Comparison of ENCODE assay signal across 7 cellular contexts in genomic region chr2:39435974-39436591, GRCh38. TPM values are rescaled to one million over a fixed set of nuclear protein-coding genes. Genes with fewer than 3 reads are reported as not detected.
DNase-seq lines count a peak whose midpoint lies in the region; TF ChIP-seq lines count a peak whose summit lies in the region.

No MANE protein-coding gene starts in this region.

- in situ Hi-C loops in GM13977 (cut with MboI; ENCODE audit: low pct_unique_long_range_greater_than_20kb, low sequenced_read_pairs, unreplicated experiment): no loop called here

- DNase-seq in GM13977 (ENCODE audit: low spot score) (peak; percentile 45), adipocyte (ENCODE audit: low read depth) (peak; percentile 71), right atrium auricular region (ENCODE audit: low spot score) (peak; percentile 59), renal cortical epithelial cell (ENCODE audit: low read depth) (peak; percentile 63), COLO668 (lab: John Stamatoyannopoulos, UW; ENCODE audit: unreplicated experiment) (no peak), COLO829 (ENCODE audit: low spot score) (no peak)

- H3K27ac ChIP-seq in HUES48 (ENCODE audit: low read depth, low read length) (peak overlapping the region; percentile 91), right atrium auricular region (peak overlapping the region; percentile 98)

- H3K9me3 ChIP-seq in HUES48 (ENCODE audit: control insufficient read depth, insufficient read depth, low read length) (no peaks in the 10 kb centered on the region), adipocyte (ENCODE audit: control insufficient read depth, low read length) (no peaks in the 10 kb centered on the region), right atrium auricular region (no peaks in the 10 kb centered on the region)

- peaks cover 63% of the 10 kb centered on the region for H3K4me1 ChIP-seq in HUES48 (ENCODE audit: control insufficient read depth, insufficient read depth, low read length)
- H3K4me1 ChIP-seq in adipocyte (ENCODE audit: control insufficient read depth, insufficient read depth, low read length): peaks cover 69% of the 10 kb centered on the region
- peaks cover 0 to 62% of the 10 kb centered on the region in 2 donors for H3K4me1 ChIP-seq in right atrium auricular region

- H3K4me3 ChIP-seq in HUES48 (ENCODE audit: low read depth, low read length) (peak overlapping the region; percentile 92), adipocyte (ENCODE audit: low read length) (peak overlapping the region; percentile 99), right atrium auricular region (peak overlapping the region; percentile 80 to 96)

- H3K36me3 ChIP-seq in HUES48 (ENCODE audit: control insufficient read depth, insufficient read depth, low read length) (0 out of 2 replicates have a peak, but pooled peaks cover 3% of the 10 kb centered on the region), adipocyte (ENCODE audit: control insufficient read depth, insufficient read depth, low read length, severe bottlenecking) (no peaks in the 10 kb centered on the region), right atrium auricular region (no peaks in the 10 kb centered on the region)

- H3K9ac ChIP-seq in HUES48 (ENCODE audit: low read depth, low read length): peak overlapping the region; percentile 59
- peak overlapping the region; percentile 97 for H3K9ac ChIP-seq in adipocyte (ENCODE audit: low read length)

- no peak for TF ChIP-seq CTCF in GM13977 (IDR thresholded peaks at IDR 0.05; ENCODE audit: extremely low read depth, insufficient read depth, missing control alignments)
- TF ChIP-seq CTCF in right atrium auricular region (IDR thresholded peaks at IDR 0.05): no peak

- H3K27me3 ChIP-seq in HUES48 (ENCODE audit: control insufficient read depth, insufficient read depth, low read length) (no peaks in the 10 kb centered on the region), adipocyte (replicated peaks; ENCODE audit: control insufficient read depth, insufficient read depth, low read length) (no peaks in the 10 kb centered on the region), right atrium auricular region (no peaks in the 10 kb centered on the region)

RNA-seq across cellular contexts. Expression of gene MAP4K3, which starts 1.0 kb away (rescaled TPM):
- 10 to 100 TPM; 26.2 to 28.9 TPM for total RNA-seq in right atrium auricular region
- total RNA-seq in renal cortical epithelial cell: 56.6 and 108 TPM in 2 replicates

Comparison
In these comparisons a context has a peak if more than half of its experiments do, and no peak if none do; other contexts are left out.
1. DNase-seq: peak in GM13977 (single experiment), adipocyte (single experiment), right atrium auricular region (single experiment) and renal cortical epithelial cell (single experiment); none in COLO668 (single experiment) and COLO829 (single experiment).
2. Peak in every context shown above with its lines, with median percentiles within 50 percentile points of each other: H3K4me3 ChIP-seq.